In genomic region chr2:71779306-71779855, GRCh38 we compare ENCODE assay signal across 19 cellular contexts.
DNase-seq lines count a peak whose midpoint lies in the region; ATAC-seq, FAIRE-seq and TF ChIP-seq lines count a peak whose summit lies in the region.
"Had no signal": no experiment of that assay in that cellular context is flagged by ENCODE, and none has a peak within 500 bp of the region (broad histone marks: within the 10 kb centered on the region; RNA-seq: fewer than 3 reads in every experiment).

No MANE protein-coding gene starts in this region.

- H3K27me3 Mint-ChIP-seq in astrocyte (ENCODE audit: low read depth, unreplicated experiment): peaks cover 61% of the 10 kb centered on the region
- H3K27me3 Mint-ChIP-seq: CD4-positive, CD25-positive, alpha-beta regulatory T cell had no signal

- H4K20me1 ChIP-seq in astrocyte (ENCODE audit: insufficient read depth, low read length): no peaks in the 10 kb centered on the region

- ATAC-seq in sciatic nerve: peak; percentile 36
- ATAC-seq: activated naive CD8-positive, alpha-beta T cell treated with anti-CD3 and anti-CD28 coated beads, Interleukin-2, amount 50 U/mL, for 24 hours; stimulated activated naive CD8-positive, alpha-beta T cell treated with anti-CD3 and anti-CD28 coated beads, Interleukin-15, amount 100 ng/mL, for 72 hours had no signal

- H3K4me3 ChIP-seq in astrocyte (ENCODE audit: insufficient read depth, low read depth, low read length): no peak overlapping the region
- H3K4me3 ChIP-seq: PC-9 had no signal

- H3K27ac Mint-ChIP-seq in astrocyte (ENCODE audit: unreplicated experiment): no peak overlapping the region
- H3K27ac Mint-ChIP-seq: activated naive CD8-positive, alpha-beta T cell treated with anti-CD3 and anti-CD28 coated beads, Interleukin-2, amount 50 U/mL, for 24 hours; CD4-positive, CD25-positive, alpha-beta regulatory T cell; endodermal cell; nephron progenitor cell; stimulated activated naive CD8-positive, alpha-beta T cell treated with anti-CD3 and anti-CD28 coated beads, Interleukin-15, amount 100 ng/mL, for 72 hours had no signal

- H3K27me3 ChIP-seq in astrocyte (ENCODE audit: insufficient read depth, low read length): peaks cover 9% of the 10 kb centered on the region

- peaks cover 12% of the 10 kb centered on the region for H3K4me1 ChIP-seq in astrocyte (ENCODE audit: insufficient read depth, low read length)

- no peak overlapping the region for H3K4me3 Mint-ChIP-seq in astrocyte (ENCODE audit: unreplicated experiment)
- H3K4me3 Mint-ChIP-seq: activated naive CD8-positive, alpha-beta T cell treated with anti-CD3 and anti-CD28 coated beads, Interleukin-2, amount 50 U/mL, for 24 hours; CD4-positive, CD25-positive, alpha-beta regulatory T cell; endodermal cell; nephron progenitor cell; stimulated activated naive CD8-positive, alpha-beta T cell treated with anti-CD3 and anti-CD28 coated beads, Interleukin-15, amount 100 ng/mL, for 72 hours had no signal

- peaks cover 4% of the 10 kb centered on the region for H3K9me3 Mint-ChIP-seq in astrocyte (ENCODE audit: unreplicated experiment)
- H3K9me3 Mint-ChIP-seq: activated naive CD8-positive, alpha-beta T cell treated with anti-CD3 and anti-CD28 coated beads, Interleukin-2, amount 50 U/mL, for 24 hours; endodermal cell; nephron progenitor cell; stimulated activated naive CD8-positive, alpha-beta T cell treated with anti-CD3 and anti-CD28 coated beads, Interleukin-15, amount 100 ng/mL, for 72 hours had no signal

- peaks cover 12% of the 10 kb centered on the region for H3K4me1 Mint-ChIP-seq in astrocyte (ENCODE audit: low read depth, unreplicated experiment)
- H3K4me1 Mint-ChIP-seq: activated naive CD8-positive, alpha-beta T cell treated with anti-CD3 and anti-CD28 coated beads, Interleukin-2, amount 50 U/mL, for 24 hours; CD4-positive, CD25-positive, alpha-beta regulatory T cell; endodermal cell; stimulated activated naive CD8-positive, alpha-beta T cell treated with anti-CD3 and anti-CD28 coated beads, Interleukin-15, amount 100 ng/mL, for 72 hours had no signal

- no peaks in the 10 kb centered on the region for H3K36me3 Mint-ChIP-seq in astrocyte (ENCODE audit: low read depth, unreplicated experiment)
- H3K36me3 Mint-ChIP-seq: CD4-positive, CD25-positive, alpha-beta regulatory T cell had no signal

- no peak for TF ChIP-seq CTCF in astrocyte (IDR thresholded peaks at IDR 0.05; ENCODE audit: insufficient read depth, low read depth, low read length)

- peak overlapping the region; percentile 43 for H3K4me2 ChIP-seq in astrocyte (ENCODE audit: low read length)
- H3K4me2 ChIP-seq: KMS-11, PC-9 had no signal

- no peaks in the 10 kb centered on the region for H3K79me2 ChIP-seq in astrocyte (ENCODE audit: insufficient read depth, low read length)

- no peak overlapping the region for H3K27ac ChIP-seq in astrocyte (ENCODE audit: low read depth, low read length)
- H3K27ac ChIP-seq: KMS-11, PC-9 had no signal

- intact Hi-C loops in sciatic nerve (cut with DNase I): no loop called here

- peak overlapping the region; percentile 62 for H2AFZ ChIP-seq in astrocyte (ENCODE audit: low read depth, low read length)
- H2AFZ ChIP-seq: PC-9 had no signal

- FAIRE-seq in astrocyte (lab: Jason Lieb, UNC): no peak
- FAIRE-seq: A204.1 had no signal

- H3K36me3 ChIP-seq in astrocyte (ENCODE audit: insufficient read depth, low read length): no peaks in the 10 kb centered on the region

- H3K9ac ChIP-seq in astrocyte (ENCODE audit: low read length): peak overlapping the region; percentile 31
- H3K9ac ChIP-seq: KMS-11 had no signal

- peak; percentile 27 for DNase-seq in activated effector memory CD4-positive, alpha-beta T cell treated with anti-CD3 and anti-CD28 coated beads, Interleukin-2, amount 50 U/mL, for 16 hours
- no peak for DNase-seq in activated effector memory CD4-positive, alpha-beta T cell treated with Interleukin-2 at 50 U/mL for 16 hours
- DNase-seq in astrocyte (ENCODE audit: low read depth) (peak; percentile 86), iris pigment epithelial cell (ENCODE audit: low read depth) (peak; percentile 45), sciatic nerve (ENCODE audit: low spot score) (no peak), AML-193 (lab: John Stamatoyannopoulos, UW) (no peak), SIG-M5 (lab: John Stamatoyannopoulos, UW) (no peak)
- no peak for DNase-seq in stimulated activated CD4-positive, alpha-beta T cell treated with anti-CD3 and anti-CD28 coated beads, Interleukin-12 subunit alpha, Interleukin-12 subunit beta, amount 100 ng/mL, for 4 hours
- DNase-seq: activated naive CD8-positive, alpha-beta T cell treated with anti-CD3 and anti-CD28 coated beads, Interleukin-2, amount 50 U/mL, for 24 hours; activated T-cell treated with anti-CD3 and anti-CD28 coated beads, Interleukin-2, amount 50 U/mL, for 48 hours; CD4-positive, CD25-positive, alpha-beta regulatory T cell; NCI-H1105; NCI-H748 treated with DMSO at 0.1 percent for 48 hours; nephron progenitor cell; PC-9; stimulated activated naive CD8-positive, alpha-beta T cell treated with anti-CD3 and anti-CD28 coated beads, Interleukin-15, amount 100 ng/mL, for 72 hours had no signal

- no peaks in the 10 kb centered on the region for H3K9me3 ChIP-seq in astrocyte (ENCODE audit: insufficient read depth, low read depth, low read length)

Comparison
In these comparisons a context has a peak if more than half of its experiments do, and no peak if none do; other contexts are left out.
1. DNase-seq: peak in activated effector memory CD4-positive, alpha-beta T cell treated with anti-CD3 and anti-CD28 coated beads, Interleukin-2, amount 50 U/mL, for 16 hours (single experiment), astrocyte (single experiment) and iris pigment epithelial cell (single experiment); none in activated effector memory CD4-positive, alpha-beta T cell treated with Interleukin-2 at 50 U/mL for 16 hours (single experiment), sciatic nerve (single experiment), AML-193 (0 of 2), stimulated activated CD4-positive, alpha-beta T cell treated with anti-CD3 and anti-CD28 coated beads, Interleukin-12 subunit alpha, Interleukin-12 subunit beta, amount 100 ng/mL, for 4 hours (single experiment) and SIG-M5 (single experiment).